Comparison of ENCODE assay signal across 8 cellular contexts in the genomic region with DNA sequence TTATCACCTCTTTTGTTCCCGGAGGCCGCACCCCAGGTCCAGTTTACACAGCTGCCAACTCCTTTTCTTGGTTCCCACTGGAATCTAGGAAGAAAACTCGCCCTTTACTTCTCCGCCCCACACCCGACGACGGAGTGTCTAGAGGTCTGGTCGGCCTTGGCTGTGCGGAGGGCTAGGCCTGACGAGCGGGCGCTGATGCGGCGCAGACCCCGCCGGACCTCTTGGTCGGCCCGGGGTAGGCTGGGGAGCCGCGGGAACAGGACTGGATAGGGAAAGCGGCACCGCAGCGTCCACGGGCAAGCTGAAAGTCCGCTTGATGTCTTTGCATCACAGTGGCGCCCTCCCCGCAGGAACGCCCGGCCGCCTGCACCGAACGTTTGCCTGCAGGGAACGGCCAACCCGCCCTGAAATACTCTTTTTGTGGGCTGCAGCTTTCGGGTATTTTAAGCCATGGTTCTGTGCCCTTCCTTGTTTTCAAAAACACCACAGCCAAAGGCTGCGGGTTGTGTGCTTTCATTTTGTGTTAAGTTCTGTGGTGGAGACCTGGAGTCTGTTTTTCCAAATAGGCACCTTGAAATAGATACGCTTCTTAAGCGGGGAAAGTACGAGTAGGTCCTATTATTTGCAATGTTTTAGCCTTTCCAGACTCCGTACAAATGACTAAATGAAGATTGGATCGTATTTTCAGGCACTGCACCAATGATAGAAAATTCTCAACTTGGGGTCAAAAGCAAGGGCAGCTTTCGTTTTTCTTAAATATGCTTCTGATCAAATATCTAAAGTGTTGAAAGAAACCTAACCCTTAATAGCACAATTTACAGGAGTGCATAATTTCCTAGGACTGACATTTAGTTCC. TPM values are rescaled to one million over a fixed set of nuclear protein-coding genes. Genes with fewer than 3 reads are reported as not detected.
A peak's percentile ranks its signal among the peaks of the same experiment; 100 is the strongest.
DNase-seq lines count a peak whose midpoint lies in the region; FAIRE-seq and TF ChIP-seq lines count a peak whose summit lies in the region.

No MANE protein-coding gene starts in this region.

- peaks cover 60% of the 10 kb centered on the region for H3K79me2 ChIP-seq in hepatocyte

- DNase-seq in COR-L47 (lab: John Stamatoyannopoulos, UW), result peak; percentile 73
- DNase-seq in GM20000 (ENCODE audit: low spot score), result peak; percentile 21
- DNase-seq in HS-27A (ENCODE audit: low read depth), result peak; percentile 20
- no peak for DNase-seq in SK-N-MC (ENCODE audit: low read depth, low spot score)
- DNase-seq in anterior cingulate cortex (lab: John Stamatoyannopoulos, UW), result peak in 54 of 58 donors; percentile 4 to 88 (median 71)
- peak; percentile 77 for DNase-seq in hepatocyte (ENCODE audit: low spot score)
- DNase-seq in D721Med (ENCODE audit: insufficient read length, low spot score), result no peak

- peak overlapping the region; percentile 91 for H3K9ac ChIP-seq in SK-N-MC (ENCODE audit: insufficient read length)
- peak overlapping the region; percentile 80 for H3K9ac ChIP-seq in rectal smooth muscle tissue (ENCODE audit: low read length)

- no peaks in the 10 kb centered on the region for H3K27me3 ChIP-seq in hepatocyte
- no peaks in the 10 kb centered on the region for H3K27me3 ChIP-seq in rectal smooth muscle tissue (ENCODE audit: control insufficient read depth, insufficient read depth, low read length)

- peak overlapping the region; percentile 78 for H3K4me2 ChIP-seq in hepatocyte

- H3K9me3 ChIP-seq in SK-N-MC (ENCODE audit: low read depth, low read length) (no peaks in the 10 kb centered on the region), hepatocyte (ENCODE audit: low read depth) (no peaks in the 10 kb centered on the region)

- peak overlapping the region; percentile 85 for H2AFZ ChIP-seq in hepatocyte

- H3K27ac ChIP-seq in SK-N-MC (peak overlapping the region; percentile 87), hepatocyte (peak overlapping the region; percentile 95), rectal smooth muscle tissue (ENCODE audit: low read depth, low read length) (peak overlapping the region; percentile 92)

- H3K9me2 ChIP-seq in hepatocyte (replicated peaks; ENCODE audit: insufficient read depth), result no peaks in the 10 kb centered on the region

- peak overlapping the region; percentile 100 for H3K4me3 ChIP-seq in SK-N-MC
- peak overlapping the region; percentile 32 for H3K4me3 ChIP-seq in hepatocyte
- peak overlapping the region; percentile 83 for H3K4me3 ChIP-seq in rectal smooth muscle tissue (ENCODE audit: low read length)

- TF ChIP-seq CTCF in GM20000 (IDR thresholded peaks at IDR 0.05; ENCODE audit: extremely low read depth, missing control alignments) (no peak), hepatocyte (IDR thresholded peaks at IDR 0.05; ENCODE audit: poor library complexity) (no peak), D721Med (IDR thresholded peaks at IDR 0.05; ENCODE audit: insufficient read depth, missing control alignments) (no peak)

- H3K4me1 ChIP-seq in hepatocyte (ENCODE audit: insufficient read depth) (peaks cover 19% of the 10 kb centered on the region), rectal smooth muscle tissue (ENCODE audit: control insufficient read depth, insufficient read depth, low read length) (peaks cover 28% of the 10 kb centered on the region)

- 1% methylated on average over 42 of the region's 42 CpGs for WGBS in hepatocyte (ENCODE audit: low lambda C conversion rate, missing lambda C conversion rate)

- peaks cover 26% of the 10 kb centered on the region for H3K36me3 ChIP-seq in SK-N-MC (ENCODE audit: insufficient read depth, low read length)
- H3K36me3 ChIP-seq in hepatocyte (replicated peaks; ENCODE audit: insufficient read depth, low read depth), result peaks cover 7% of the 10 kb centered on the region
- H3K36me3 ChIP-seq in rectal smooth muscle tissue (ENCODE audit: control insufficient read depth, insufficient read depth, low read length), result peaks cover 5% of the 10 kb centered on the region

- H4K20me1 ChIP-seq in hepatocyte (ENCODE audit: insufficient read depth, poor library complexity, severe bottlenecking), result no peaks in the 10 kb centered on the region

- no peak for FAIRE-seq in D721Med (lab: Jason Lieb, UNC)

RNA-seq across cellular contexts. Expression of a gene that starts 0.9 kb away (rescaled TPM):
- 39.5 and 46.2 TPM in 2 replicates for total RNA-seq in hepatocyte
- 29.3 and 30.5 TPM in 2 replicates for polyA plus RNA-seq in hepatocyte

RNA-seq across cellular contexts. Expression of a gene that starts 50.0 kb away (rescaled TPM):
- total RNA-seq in hepatocyte, result 605 and 638 TPM in 2 replicates
- polyA plus RNA-seq in hepatocyte, result 452 and 503 TPM in 2 replicates

Comparison
In these comparisons a context has a peak if more than half of its experiments do, and no peak if none do; other contexts are left out.
1. DNase-seq: peak in COR-L47 (single experiment), GM20000 (single experiment), HS-27A (single experiment), anterior cingulate cortex (54 of 58) and hepatocyte (single experiment); none in SK-N-MC (single experiment) and D721Med (single experiment).
2. H3K4me3 ChIP-seq: peak in every context shown above with its lines; median percentile 100 in SK-N-MC; 83 in rectal smooth muscle tissue; 32 in hepatocyte.
3. Peak in every context shown above with its lines, with median percentiles within 50 percentile points of each other: H3K27ac ChIP-seq.